In the genomic region with DNA sequence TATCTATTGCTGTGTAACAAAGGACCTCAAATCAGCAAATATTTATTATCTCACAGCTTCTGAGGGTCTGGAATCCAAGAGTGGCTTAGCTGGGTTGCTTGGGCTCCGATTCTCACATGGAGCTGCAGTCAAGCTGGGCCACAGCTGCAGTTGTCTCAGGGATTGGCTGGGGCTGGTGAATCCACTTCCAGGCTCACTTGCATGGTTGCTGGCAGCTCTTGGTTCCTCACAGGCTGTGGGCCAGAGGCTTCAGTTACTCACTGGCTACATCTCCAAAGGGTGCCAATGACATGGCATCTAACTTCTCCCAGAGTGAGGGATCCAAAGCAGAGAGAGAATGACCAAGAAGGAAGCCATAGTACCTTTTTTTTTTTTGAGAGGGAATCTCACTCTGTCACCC, we compare ENCODE assay signal across 14 cellular contexts.
"Had no signal": no experiment of that assay in that cellular context is flagged by ENCODE, and none has a peak within 500 bp of the region (broad histone marks: within the 10 kb centered on the region; RNA-seq: fewer than 3 reads in every experiment).

No MANE protein-coding gene starts in this region.

- ATAC-seq: stimulated activated naive CD8-positive, alpha-beta T cell treated with anti-CD3 and anti-CD28 coated beads, Interleukin-15, Interleukin-2, amounts not matched to agents 100 U/mL and 50 U/mL, for 24 hours had no signal

- H3K4me1 ChIP-seq: adrenal gland, lower lobe of right lung, suprapubic skin, upper lobe of left lung had no signal

- H3K4me3 Mint-ChIP-seq: activated CD8-positive, alpha-beta T cell treated with anti-CD3 and anti-CD28 coated beads for 36 hours; nephron had no signal

- H3K36me3 ChIP-seq: adrenal gland, lower lobe of right lung, suprapubic skin, upper lobe of left lung had no signal

- DNase-seq: activated CD8-positive, alpha-beta T cell treated with anti-CD3 and anti-CD28 coated beads for 36 hours; activated naive CD4-positive, alpha-beta T cell treated with anti-CD3 and anti-CD28 coated beads, Interleukin-2, amount 50 U/mL, for 16 hours; caudate nucleus; effector CD8-positive, alpha-beta T cell; hippocampal formation; lower lobe of right lung; stimulated activated CD4-positive, alpha-beta T cell treated with anti-CD3 and anti-CD28 coated beads, Interleukin-4, amount 100 ng/mL, for 1 hour; stimulated activated CD8-positive, alpha-beta memory T cell treated with anti-CD3 and anti-CD28 coated beads, Interleukin-4, amount 100 ng/mL, for 48 hours; stimulated activated naive CD8-positive, alpha-beta T cell treated with anti-CD3 and anti-CD28 coated beads, Interleukin-15, Interleukin-2, amounts not matched to agents 100 U/mL and 50 U/mL, for 24 hours; upper lobe of left lung had no signal

- H3K9me3 ChIP-seq: adrenal gland, lower lobe of right lung, suprapubic skin, upper lobe of left lung had no signal

- H3K4me1 Mint-ChIP-seq: nephron had no signal

- H3K27ac ChIP-seq: adrenal gland, coronary artery, lower lobe of right lung, suprapubic skin, upper lobe of left lung had no signal

- H3K4me3 ChIP-seq: adrenal gland, coronary artery, lower lobe of right lung, suprapubic skin, upper lobe of left lung had no signal

- H3K27ac Mint-ChIP-seq: nephron had no signal

- H3K27me3 Mint-ChIP-seq: activated CD8-positive, alpha-beta T cell treated with anti-CD3 and anti-CD28 coated beads for 36 hours had no signal

- H3K27me3 ChIP-seq: adrenal gland, suprapubic skin, upper lobe of left lung had no signal
